Comparison of ENCODE assay signal across 8 cellular contexts in genomic region chr16:87723224-87723619, GRCh38.
DNase-seq lines count a peak whose midpoint lies in the region; ATAC-seq lines count a peak whose summit lies in the region.

No MANE protein-coding gene starts in this region.

- H3K27ac ChIP-seq in caudate nucleus (ENCODE audit: low read depth, low read length), result peak overlapping the region; percentile 36

- DNase-seq in C1 segment of cervical spinal cord (lab: John Stamatoyannopoulos, UW) (peak in 12 of 14 donors; percentile 34 to 82 (median 63)), NCI-H226 (peak; percentile 44), caudate nucleus (lab: John Stamatoyannopoulos, UW) (peak in 60 of 61 donors; percentile 16 to 97 (median 81)), midbrain (lab: John Stamatoyannopoulos, UW) (peak; percentile 77), NCI-H1048 (lab: John Stamatoyannopoulos, UW) (no peak)

- ATAC-seq in GM21447 (IDR thresholded peaks at IDR 0.05; ENCODE audit: unreplicated experiment) (peak; percentile 51), GM18520 (IDR thresholded peaks at IDR 0.05; ENCODE audit: unreplicated experiment) (no peak), HG02884 (IDR thresholded peaks at IDR 0.05; ENCODE audit: unreplicated experiment) (no peak)
